In the genomic region with DNA sequence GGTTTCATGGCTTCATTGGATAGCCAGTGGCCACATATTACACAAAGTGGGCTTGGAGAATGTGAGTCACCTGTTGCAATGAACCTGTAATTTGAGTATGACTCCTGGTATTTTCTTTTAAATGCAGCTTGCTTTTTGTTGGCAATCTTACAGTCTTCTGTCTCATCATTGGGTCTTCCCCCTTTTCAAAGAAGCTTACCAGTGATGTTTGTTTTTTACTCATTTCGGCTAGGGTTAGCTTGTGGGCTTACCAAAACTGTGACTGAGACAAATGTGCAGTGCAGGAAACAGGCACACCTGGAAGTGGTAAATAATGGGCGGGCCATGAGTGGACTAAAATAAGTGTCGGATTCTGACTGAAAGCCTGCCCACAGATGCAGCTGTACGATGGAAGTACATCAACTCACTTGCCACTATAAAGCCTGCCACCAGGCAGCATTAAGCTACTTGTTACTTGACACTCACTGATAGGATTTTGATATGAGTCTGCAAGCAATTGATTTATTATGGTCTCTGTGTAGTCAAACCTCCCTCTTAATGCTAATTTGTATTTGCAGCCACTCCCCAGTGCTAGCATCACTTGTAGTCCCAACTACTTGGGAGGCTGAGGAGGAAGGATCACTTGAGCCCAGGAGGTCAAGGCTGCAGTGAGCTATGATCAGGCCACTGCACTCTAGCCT, we compare ENCODE assay signal across 9 cellular contexts. TPM values are rescaled to one million over a fixed set of nuclear protein-coding genes. Genes with fewer than 3 reads are reported as not detected.
DNase-seq lines count a peak whose midpoint lies in the region; ATAC-seq, FAIRE-seq and TF ChIP-seq lines count a peak whose summit lies in the region.
"Had no signal": no experiment of that assay in that cellular context is flagged by ENCODE, and none has a peak within 500 bp of the region (broad histone marks: within the 10 kb centered on the region; RNA-seq: fewer than 3 reads in every experiment).

No MANE protein-coding gene starts in this region.

- peak; percentile 91 for DNase-seq in GM12865 (ENCODE audit: low read depth)
- DNase-seq in activated naive CD4-positive, alpha-beta T cell treated with anti-CD3 and anti-CD28 coated beads for 36 hours: peak; percentile 93
- DNase-seq in retina: no peak
- DNase-seq in RCC 7860 (ENCODE audit: low spot score): no peak
- no peak for DNase-seq in inferior parietal cortex (ENCODE audit: extremely low spot score)

- TF ChIP-seq CTCF in GM12865 (IDR thresholded peaks at IDR 0.05; ENCODE audit: insufficient read depth, low read depth, low read length, missing control alignments) (no peak), KMS-11 (conservative IDR thresholded peaks at IDR 0.05; ENCODE audit: low read depth, low read length) (no peak), gastroesophageal sphincter (IDR thresholded peaks at IDR 0.05) (no peak)

- CTCF ChIA-PET in activated naive CD4-positive, alpha-beta T cell treated with anti-CD3 and anti-CD28 coated beads for 36 hours (lab: Charles Lee): interaction anchor here (0.5 to 2.3 kb wide), 9 partner anchors 8 to 708 kb away, joined by 3 to 10 read pairs (median 8); no protein-coding TSS in a partner anchor

- H3K4me1 ChIP-seq in KMS-11 (ENCODE audit: low read depth, poor library complexity, severe bottlenecking): peaks cover 87% of the 10 kb centered on the region
- peaks cover 0 to 17% (median 7%) of the 10 kb centered on the region in 3 donors for H3K4me1 ChIP-seq in gastroesophageal sphincter

- no peaks in the 10 kb centered on the region for H3K9me3 ChIP-seq in gastroesophageal sphincter

- intact Hi-C loops in activated naive CD4-positive, alpha-beta T cell treated with anti-CD3 and anti-CD28 coated beads for 36 hours (cut with micrococcal nuclease): loop anchor here (1.0 kb wide), 10 partner anchors 7 to 1246 kb away; partner anchors contain the start of gene SLC30A1

- H3K4me3 ChIP-seq in GM12865 (ENCODE audit: low read depth, low read length): no peak overlapping the region
- no peak overlapping the region for H3K4me3 ChIP-seq in KMS-11 (IDR thresholded peaks at IDR 0.05; ENCODE audit: insufficient read depth, low read depth, low read length)
- H3K4me3 ChIP-seq in gastroesophageal sphincter: no peak overlapping the region

- H3K27me3 ChIP-seq in KMS-11 (ENCODE audit: insufficient read depth, low read depth) (no peaks in the 10 kb centered on the region), gastroesophageal sphincter (no peaks in the 10 kb centered on the region)

- peak overlapping the region; percentile 98 for H3K4me2 ChIP-seq in KMS-11

- ATAC-seq in GM21528 (IDR thresholded peaks at IDR 0.05; ENCODE audit: low FRiP score, unreplicated experiment) (peak; percentile 88), gastroesophageal sphincter (no peak)

- TF ChIP-seq POLR2A in gastroesophageal sphincter (IDR thresholded peaks at IDR 0.05): no peak

- H3K36me3 Mint-ChIP-seq in activated naive CD4-positive, alpha-beta T cell treated with anti-CD3 and anti-CD28 coated beads for 36 hours (ENCODE audit: low read depth): peaks cover 1% of the 10 kb centered on the region

- no peak for TF ChIP-seq EP300 in gastroesophageal sphincter (IDR thresholded peaks at IDR 0.05)

- H3K27me3 Mint-ChIP-seq in activated naive CD4-positive, alpha-beta T cell treated with anti-CD3 and anti-CD28 coated beads for 36 hours (ENCODE audit: low read depth): peaks cover 2% of the 10 kb centered on the region

- H3K27ac Mint-ChIP-seq in activated naive CD4-positive, alpha-beta T cell treated with anti-CD3 and anti-CD28 coated beads for 36 hours: peak overlapping the region; percentile 86

- no peaks in the 10 kb centered on the region for H4K20me1 ChIP-seq in KMS-11 (ENCODE audit: insufficient read depth)

- H3K9ac ChIP-seq in KMS-11: peak overlapping the region; percentile 31

- no peaks in the 10 kb centered on the region for H3K9me3 Mint-ChIP-seq in activated naive CD4-positive, alpha-beta T cell treated with anti-CD3 and anti-CD28 coated beads for 36 hours

- no peak for FAIRE-seq in RCC 7860 (lab: Jason Lieb, UNC)
- FAIRE-seq: H1 had no signal

- H3K36me3 ChIP-seq in KMS-11 (ENCODE audit: insufficient read depth) (no peaks in the 10 kb centered on the region), gastroesophageal sphincter (no peaks in the 10 kb centered on the region)

- WGBS in gastroesophageal sphincter (ENCODE audit: low coverage in 1 of 2), 2 donors: 83% methylated on average over 4 of the region's 4 CpGs; no CpG with 5 or more reads in 1 of the 2 donors

- no peaks in the 10 kb centered on the region for H3K79me2 ChIP-seq in KMS-11 (ENCODE audit: insufficient read depth, low read depth)

- H3K4me3 Mint-ChIP-seq in activated naive CD4-positive, alpha-beta T cell treated with anti-CD3 and anti-CD28 coated beads for 36 hours: no peak overlapping the region

- H3K27ac ChIP-seq in KMS-11 (peak overlapping the region; percentile 86), gastroesophageal sphincter (no peak overlapping the region)

- H2AFZ ChIP-seq in KMS-11 (ENCODE audit: low read depth): peak overlapping the region; percentile 15; the same call in 1 of the 2 replicates

- H3K4me1 Mint-ChIP-seq in activated naive CD4-positive, alpha-beta T cell treated with anti-CD3 and anti-CD28 coated beads for 36 hours (ENCODE audit: low read depth): peaks cover 40% of the 10 kb centered on the region

RNA-seq across cellular contexts. Expression of gene HHAT, which starts 4.2 kb away (rescaled TPM):
- 1 to 10 TPM; 3.6 to 3.9 TPM for total RNA-seq in activated naive CD4-positive, alpha-beta T cell treated with anti-CD3 and anti-CD28 coated beads for 36 hours
- total RNA-seq in gastroesophageal sphincter: 1 to 10 TPM; 1.2 to 2.4 (median 1.9) TPM

Comparison
In these comparisons a context has a peak if more than half of its experiments do, and no peak if none do; other contexts are left out.
1. DNase-seq: peak in GM12865 (single experiment) and activated naive CD4-positive, alpha-beta T cell treated with anti-CD3 and anti-CD28 coated beads for 36 hours (single experiment); none in retina (single experiment), RCC 7860 (single experiment) and inferior parietal cortex (single experiment).